In the genomic region with DNA sequence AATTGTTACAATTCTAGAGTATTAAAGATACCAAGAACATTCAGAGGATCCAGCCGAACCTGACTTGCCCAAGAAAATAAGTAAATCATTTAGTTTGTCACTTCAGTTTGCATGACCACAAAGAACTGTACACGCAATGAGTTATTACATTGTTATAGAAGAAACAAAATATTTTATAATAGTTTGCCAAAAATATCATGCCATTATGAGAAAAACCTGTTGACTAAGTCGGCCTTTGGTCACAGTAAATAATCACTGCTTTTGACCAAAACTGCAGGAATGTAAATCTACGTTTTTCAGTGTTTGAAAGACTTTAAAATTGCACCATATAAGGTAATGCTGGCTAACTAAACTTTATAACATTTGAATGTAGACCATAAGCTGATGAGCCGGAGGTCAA, we compare ENCODE assay signal across 14 cellular contexts. TPM values are rescaled to one million over a fixed set of nuclear protein-coding genes. Genes with fewer than 3 reads are reported as not detected.
A peak's percentile ranks its signal among the peaks of the same experiment; 100 is the strongest.
DNase-seq lines count a peak whose midpoint lies in the region; ATAC-seq and TF ChIP-seq lines count a peak whose summit lies in the region.
"Had no signal": no experiment of that assay in that cellular context is flagged by ENCODE, and none has a peak within 500 bp of the region (broad histone marks: within the 10 kb centered on the region; RNA-seq: fewer than 3 reads in every experiment).

No MANE protein-coding gene starts in this region.

- TF ChIP-seq POLR2A in stomach (IDR thresholded peaks at IDR 0.05), result no peak

- 83% methylated on average over 5 of the region's 5 CpGs for WGBS in hepatocyte (ENCODE audit: low lambda C conversion rate, missing lambda C conversion rate)
- 72 to 83% (median 77%) methylated on average over 5 of the region's 5 CpGs for WGBS in stomach, 5 donors

- H3K4me1 ChIP-seq in ACC112 (ENCODE audit: control insufficient read depth, insufficient read depth, low read length, unreplicated experiment), result peaks cover 95% of the 10 kb centered on the region
- peaks cover 98% of the 10 kb centered on the region for H3K4me1 ChIP-seq in Panc1 (ENCODE audit: control insufficient read depth, insufficient read depth, low read length)
- peaks cover 24% of the 10 kb centered on the region for H3K4me1 ChIP-seq in hepatocyte (ENCODE audit: insufficient read depth)
- H3K4me1 ChIP-seq in stomach, result peaks cover 22 to 94% (median 55%) of the 10 kb centered on the region in 4 donors
- peaks cover 78% of the 10 kb centered on the region for H3K4me1 ChIP-seq in A673 (ENCODE audit: insufficient read depth, low read length, poor library complexity, severe bottlenecking)
- no peaks in the 10 kb centered on the region for H3K4me1 ChIP-seq in SJCRH30

- 0 out of 2 replicates have a peak, but pooled peaks cover 6% of the 10 kb centered on the region for H3K36me3 ChIP-seq in ACC112 (ENCODE audit: insufficient read depth, low read length)
- no peaks in the 10 kb centered on the region for H3K36me3 ChIP-seq in Panc1 (ENCODE audit: control insufficient read depth, insufficient read depth, low read length)
- H3K36me3 ChIP-seq in hepatocyte (replicated peaks; ENCODE audit: insufficient read depth, low read depth), result no peaks in the 10 kb centered on the region
- H3K36me3 ChIP-seq in stomach, result no peaks in the 10 kb centered on the region
- H3K36me3 ChIP-seq in A673 (ENCODE audit: insufficient read depth, low read length, poor library complexity, severe bottlenecking), result no peaks in the 10 kb centered on the region
- no peaks in the 10 kb centered on the region for H3K36me3 ChIP-seq in SJCRH30
- H3K36me3 ChIP-seq: left ventricle myocardium inferior had no signal

- H4K20me1 ChIP-seq in hepatocyte (ENCODE audit: insufficient read depth, poor library complexity, severe bottlenecking), result peaks cover 69% of the 10 kb centered on the region

- CTCF ChIA-PET in Panc1 (lab: Charles Lee), result no interaction called here
- CTCF ChIA-PET in A673 (lab: Charles Lee), result no interaction called here

- TF ChIP-seq EP300 in stomach (IDR thresholded peaks at IDR 0.05), result no peak

- no peaks in the 10 kb centered on the region for H3K9me3 ChIP-seq in Panc1 (ENCODE audit: control insufficient read depth, insufficient read depth, low read depth, low read length)
- no peaks in the 10 kb centered on the region for H3K9me3 ChIP-seq in hepatocyte (ENCODE audit: low read depth)
- no peaks in the 10 kb centered on the region for H3K9me3 ChIP-seq in stomach
- no peaks in the 10 kb centered on the region for H3K9me3 ChIP-seq in A673 (ENCODE audit: low read depth, low read length, poor library complexity, severe bottlenecking)
- H3K9me3 ChIP-seq in SJCRH30 (replicated peaks), result no peaks in the 10 kb centered on the region
- H3K9me3 ChIP-seq: left ventricle myocardium inferior had no signal

- H3K9me2 ChIP-seq in hepatocyte (replicated peaks; ENCODE audit: insufficient read depth), result no peaks in the 10 kb centered on the region

- POLR2A ChIA-PET in Panc1 (lab: Charles Lee) (interaction anchor here (0.6 to 0.8 kb wide), 5 partner anchors 21 to 76 kb away, joined by 3 to 7 read pairs (median 3); no protein-coding TSS in a partner anchor), A673 (lab: Charles Lee; ENCODE audit: low non-redundant PET) (no interaction called here)

- H3K4me3 ChIP-seq in ACC112 (ENCODE audit: low read depth, low read length) (peak overlapping the region; percentile 48), Panc1 (ENCODE audit: low read depth in 2 of 2, low read length in 2 of 2) (no peak overlapping the region; a peak in 1 of 4 replicates), hepatocyte (no peak overlapping the region), stomach (no peak overlapping the region), A673 (ENCODE audit: low read depth, low read length, poor library complexity, severe bottlenecking) (no peak overlapping the region), SJCRH30 (no peak overlapping the region)
- H3K4me3 ChIP-seq: left ventricle myocardium inferior had no signal

- BruUV-seq in Panc1 (replicated peaks; lab: Mats Ljungman, UMichigan), result no TSS peak
- BruUV-seq in A673 (replicated peaks; lab: Mats Ljungman, UMichigan), result no TSS peak

- peak overlapping the region; percentile 24 for H3K4me2 ChIP-seq in hepatocyte

- H3K27ac ChIP-seq in ACC112 (ENCODE audit: low read depth, low read length) (peak overlapping the region; percentile 93), Panc1 (ENCODE audit: low read length) (peak overlapping the region; percentile 99), hepatocyte (peak overlapping the region; percentile 28), stomach (no peak overlapping the region), A673 (ENCODE audit: low read depth, low read length, poor library complexity, severe bottlenecking) (no peak overlapping the region), SJCRH30 (no peak overlapping the region)
- H3K27ac ChIP-seq: left ventricle myocardium inferior had no signal

- TF ChIP-seq CTCF in Panc1 (IDR thresholded peaks at IDR 0.05) (no peak), hepatocyte (IDR thresholded peaks at IDR 0.05; ENCODE audit: poor library complexity) (no peak), stomach (IDR thresholded peaks at IDR 0.05) (no peak), A673 (conservative IDR thresholded peaks at IDR 0.05; ENCODE audit: low read depth, low read length) (no peak)

- H3K79me2 ChIP-seq in ACC112 (ENCODE audit: control insufficient read depth, insufficient read depth, low read length, unreplicated experiment), result peaks cover 100% of the 10 kb centered on the region
- peaks cover 100% of the 10 kb centered on the region for H3K79me2 ChIP-seq in hepatocyte

- DNase-seq in GM04503 (ENCODE audit: low read depth) (peak; percentile 75), Panc1 (ENCODE audit: low read depth, low spot score) (no peak), hepatocyte (ENCODE audit: low spot score) (no peak), stomach (no peak), A673 (ENCODE audit: low spot score) (no peak), SJCRH30 (no peak)
- no peak for DNase-seq in activated T-cell treated with anti-CD3 and anti-CD28 coated beads, Interleukin-2, amount 50 U/mL, for 48 hours
- DNase-seq: activated CD8-positive, alpha-beta T cell treated with anti-CD3 and anti-CD28 coated beads for 36 hours; foreskin melanocyte; left ventricle myocardium inferior; NCI-H526 treated with DMSO at 0.1 percent for 48 hours; stimulated activated naive CD8-positive, alpha-beta T cell treated with anti-CD3 and anti-CD28 coated beads, Interleukin-15, amount 100 ng/mL, for 72 hours; SW 1271 had no signal

- ATAC-seq in Panc1, result no peak
- ATAC-seq: activated CD8-positive, alpha-beta T cell treated with anti-CD3 and anti-CD28 coated beads for 36 hours; stimulated activated naive CD8-positive, alpha-beta T cell treated with anti-CD3 and anti-CD28 coated beads, Interleukin-15, amount 100 ng/mL, for 72 hours had no signal

- no peak overlapping the region for H2AFZ ChIP-seq in ACC112 (ENCODE audit: low read length, unreplicated experiment)
- H2AFZ ChIP-seq in hepatocyte, result no peak overlapping the region

- H3K27me3 ChIP-seq in ACC112 (ENCODE audit: insufficient read depth, low read length) (no peaks in the 10 kb centered on the region), Panc1 (ENCODE audit: control insufficient read depth, insufficient read depth, low read length) (no peaks in the 10 kb centered on the region), hepatocyte (no peaks in the 10 kb centered on the region), stomach (no peaks in the 10 kb centered on the region), A673 (replicated peaks; ENCODE audit: insufficient read depth, low read depth, low read length, poor library complexity) (no peaks in the 10 kb centered on the region), SJCRH30 (no peaks in the 10 kb centered on the region)

- in situ Hi-C loops in Panc1 (cut with HindIII; ENCODE audit: low pct_unique_long_range_greater_than_20kb, low sequenced_read_pairs), result loop anchor here (10.0 kb wide), 1 partner anchor 66 kb away; no protein-coding TSS in a partner anchor

- intact Hi-C loops in Panc1 (cut with micrococcal nuclease; ENCODE audit: unreplicated experiment), result no loop called here
- intact Hi-C loops in stomach (cut with DNase I; ENCODE audit: low total_unique reads), result no loop called here
- intact Hi-C loops in A673 (cut with micrococcal nuclease; ENCODE audit: unreplicated experiment), result no loop called here

RNA-seq across cellular contexts. Expression of gene TRIO, which starts 27.9 kb away (rescaled TPM):
- total RNA-seq in Panc1 (2021; ENCODE audit: unreplicated experiment) (349 TPM), hepatocyte (63.0 and 78.2 TPM in 2 replicates), stomach (100 to 1,000 TPM in 4 of 5 donors, 10 to 100 TPM in 1; 67.1 to 558 (median 199) TPM), A673 (2021) (99.8 and 105 TPM in 2 replicates)
- polyA plus RNA-seq in Panc1 (2012; ENCODE audit: insufficient read length), result 213 TPM
- polyA plus RNA-seq in hepatocyte (18.5 and 25.6 TPM in 2 replicates), stomach (10 to 100 TPM in 2 of 3 donors, 1 to 10 TPM in 1; 9.9 to 20.8 (median 15.3) TPM)
- total RNA-seq in SJCRH30 (2014; rRNA removed; shearing (Covaris generic)), result 67.9 and 82.9 TPM in 2 replicates

Comparison
In these comparisons a context has a peak if more than half of its experiments do, and no peak if none do; other contexts are left out.
1. H3K27ac ChIP-seq: peak in ACC112 (single experiment), Panc1 (single experiment) and hepatocyte (single experiment); none in stomach (0 of 5), A673 (single experiment) and SJCRH30 (single experiment).